1 cellular context compared by ENCODE assay signal in genomic region chr19:5892772-5893275, GRCh38.
TF ChIP-seq lines count a peak whose summit lies in the region.

No MANE protein-coding gene starts in this region.

TF ChIP-seq in HepG2, 621 proteins besides CTCF, POLR2A, EP300 and RAD21 (continued from another document):
- no peak for TF ChIP-seq NAIF1 (CRISPR knock-in tag; IDR thresholded peaks at IDR 0.05; ENCODE audit: borderline replicate concordance)
- TF ChIP-seq DBP (CRISPR knock-in tag; IDR thresholded peaks at IDR 0.05; ENCODE audit: not compliant biosample characterization): no peak
- TF ChIP-seq ZC3H4 (CRISPR knock-in tag; IDR thresholded peaks at IDR 0.05; ENCODE audit: borderline replicate concordance): no peak; the same call in 1 of the 2 replicates
- TF ChIP-seq MXI1 (IDR thresholded peaks at IDR 0.05; ENCODE audit: borderline replicate concordance, low read depth, low read length): no peak
- TF ChIP-seq ZHX1 (CRISPR knock-in tag; IDR thresholded peaks at IDR 0.05; ENCODE audit: low read depth): no peak
- TF ChIP-seq SCMH1 (CRISPR knock-in tag; IDR thresholded peaks at IDR 0.05; ENCODE audit: borderline replicate concordance): no peak
- TF ChIP-seq ZMYM2 (CRISPR knock-in tag; IDR thresholded peaks at IDR 0.05): 0 out of 2 replicates have a peak, but pooled peaks have one; percentile 55
- no peak for TF ChIP-seq FOSL2 (CRISPR knock-in tag; IDR thresholded peaks at IDR 0.05)
- TF ChIP-seq ATF2 (CRISPR knock-in tag; IDR thresholded peaks at IDR 0.05): no peak
- TF ChIP-seq ZNF329 (CRISPR knock-in tag; IDR thresholded peaks at IDR 0.05; ENCODE audit: low read depth): no peak
- no peak for TF ChIP-seq CHD4 (IDR thresholded peaks at IDR 0.05; ENCODE audit: borderline replicate concordance, low read length)
- TF ChIP-seq PHF20 (CRISPR knock-in tag; IDR thresholded peaks at IDR 0.05): no peak
- no peak for TF ChIP-seq ZNF430 (CRISPR knock-in tag; IDR thresholded peaks at IDR 0.05)
- no peak for TF ChIP-seq ZNF530 (CRISPR knock-in tag; IDR thresholded peaks at IDR 0.05; ENCODE audit: low read depth)
- TF ChIP-seq SRSF4 (IDR thresholded peaks at IDR 0.05; ENCODE audit: low read depth, low read length, poor library complexity, severe bottlenecking): no peak
- peak; percentile 80 for TF ChIP-seq ZNF629 (CRISPR knock-in tag; conservative IDR thresholded peaks at IDR 0.05)
- no peak for TF ChIP-seq IKZF1 (IDR thresholded peaks at IDR 0.05)
- TF ChIP-seq YEATS2 (CRISPR knock-in tag; IDR thresholded peaks at IDR 0.05; ENCODE audit: borderline replicate concordance): no peak
- TF ChIP-seq ZNF564 (CRISPR knock-in tag; IDR thresholded peaks at IDR 0.05): no peak
- no peak for TF ChIP-seq ZXDC (CRISPR knock-in tag; IDR thresholded peaks at IDR 0.05)
- TF ChIP-seq TBL1XR1 (IDR thresholded peaks at IDR 0.05; ENCODE audit: borderline replicate concordance, low read length, partially characterized antibody): no peak
- no peak for TF ChIP-seq ISL2 (CRISPR knock-in tag; IDR thresholded peaks at IDR 0.05)
- TF ChIP-seq ZNF205 (CRISPR knock-in tag; IDR thresholded peaks at IDR 0.05): no peak; the same call in 1 of the 2 replicates
- no peak; the same call in 1 of the 2 replicates for TF ChIP-seq BORCS8-MEF2B (CRISPR knock-in tag; IDR thresholded peaks at IDR 0.05)
- TF ChIP-seq ELK4 (CRISPR knock-in tag; IDR thresholded peaks at IDR 0.05; ENCODE audit: borderline replicate concordance): no peak
- TF ChIP-seq ARNT2 (CRISPR knock-in tag; IDR thresholded peaks at IDR 0.05; ENCODE audit: low read depth): no peak
- TF ChIP-seq ZNF556 (CRISPR knock-in tag; IDR thresholded peaks at IDR 0.05; ENCODE audit: borderline replicate concordance): no peak
- TF ChIP-seq PATZ1 (CRISPR knock-in tag; IDR thresholded peaks at IDR 0.05): no peak
- 0 out of 2 replicates have a peak, but pooled peaks have one; percentile 1 for TF ChIP-seq FOXC1 (CRISPR knock-in tag; IDR thresholded peaks at IDR 0.05; ENCODE audit: borderline replicate concordance)
- no peak for TF ChIP-seq ELF3 (CRISPR knock-in tag; IDR thresholded peaks at IDR 0.05)
- 0 out of 2 replicates have a peak, but pooled peaks have one; percentile 16 for TF ChIP-seq ZNF607 (CRISPR knock-in tag; IDR thresholded peaks at IDR 0.05; ENCODE audit: borderline replicate concordance)
- TF ChIP-seq ARID5B (CRISPR knock-in tag; IDR thresholded peaks at IDR 0.05): peak; percentile 4; the same call in 1 of the 2 replicates
- no peak for TF ChIP-seq ONECUT2 (CRISPR knock-in tag; IDR thresholded peaks at IDR 0.05)
- TF ChIP-seq PHF8 (CRISPR knock-in tag; IDR thresholded peaks at IDR 0.05): no peak
- TF ChIP-seq ZZZ3 (CRISPR knock-in tag; IDR thresholded peaks at IDR 0.05; ENCODE audit: borderline replicate concordance): no peak
- TF ChIP-seq NR1H2 (CRISPR knock-in tag; IDR thresholded peaks at IDR 0.05; ENCODE audit: borderline replicate concordance, low read depth): no peak
- no peak for TF ChIP-seq ZNF558 (CRISPR knock-in tag; IDR thresholded peaks at IDR 0.05; ENCODE audit: borderline replicate concordance)
- no peak for TF ChIP-seq USF2 (IDR thresholded peaks at IDR 0.05; ENCODE audit: low read depth, low read length)
- no peak for TF ChIP-seq USF2 (CRISPR knock-in tag; IDR thresholded peaks at IDR 0.05; ENCODE audit: borderline replicate concordance)
- no peak for TF ChIP-seq ZNF7 (CRISPR knock-in tag; IDR thresholded peaks at IDR 0.05)
- 0 out of 2 replicates have a peak, but pooled peaks have one; percentile 6 for TF ChIP-seq MIER3 (CRISPR knock-in tag; IDR thresholded peaks at IDR 0.05; ENCODE audit: borderline replicate concordance)
- TF ChIP-seq KLF16 (CRISPR knock-in tag; IDR thresholded peaks at IDR 0.05): peak in 1 of 2 experiments; percentile 7; a peak in 1 of 4 replicates
- no peak for TF ChIP-seq KAT7 (CRISPR knock-in tag; IDR thresholded peaks at IDR 0.05; ENCODE audit: borderline replicate concordance)
- no peak for TF ChIP-seq SMAD1 (CRISPR knock-in tag; IDR thresholded peaks at IDR 0.05; ENCODE audit: borderline replicate concordance, low read depth)
- no peak for TF ChIP-seq IRF1 (CRISPR knock-in tag; IDR thresholded peaks at IDR 0.05; ENCODE audit: low read depth)
- no peak for TF ChIP-seq ELF4 (CRISPR knock-in tag; IDR thresholded peaks at IDR 0.05; ENCODE audit: borderline replicate concordance)
- 0 out of 2 replicates have a peak, but pooled peaks have one; percentile 1 for TF ChIP-seq ESRRA (CRISPR knock-in tag; IDR thresholded peaks at IDR 0.05; ENCODE audit: low read depth)
- TF ChIP-seq ZSCAN20 (CRISPR knock-in tag; IDR thresholded peaks at IDR 0.05; ENCODE audit: borderline replicate concordance): no peak
- no peak for TF ChIP-seq ZSCAN22 (CRISPR knock-in tag; IDR thresholded peaks at IDR 0.05)
